ENCODE assay signal across 8 cellular contexts in genomic region chr3:161274691-161275298, GRCh38. TPM values are rescaled to one million over a fixed set of nuclear protein-coding genes. Genes with fewer than 3 reads are reported as not detected.
A peak's percentile ranks its signal among the peaks of the same experiment; 100 is the strongest.
DNase-seq lines count a peak whose midpoint lies in the region; ATAC-seq and TF ChIP-seq lines count a peak whose summit lies in the region.

No MANE protein-coding gene starts in this region.

- TF ChIP-seq CTCF in heart right ventricle (IDR thresholded peaks at IDR 0.05) (peak; percentile 37 to 65 (median 56)), fibroblast of pulmonary artery (IDR thresholded peaks at IDR 0.05; ENCODE audit: low read length, missing control alignments) (peak; percentile 71)

- no peak for DNase-seq in heart right ventricle
- no peak for DNase-seq in Right ventricle myocardium inferior (ENCODE audit: missing footprints)
- DNase-seq in H7: peak; percentile 17
- DNase-seq in NCI-H128 (lab: John Stamatoyannopoulos, UW; ENCODE audit: unreplicated experiment): peak; percentile 15
- peak; percentile 16 to 37 for DNase-seq in activated CD4-positive, alpha-beta T cell treated with anti-CD3 and anti-CD28 coated beads for 4 hours
- peak; percentile 74 for DNase-seq in fibroblast of pulmonary artery (ENCODE audit: low read depth)
- DNase-seq in pulmonary artery endothelial cell (ENCODE audit: low read depth, low spot score): peak; percentile 17

- intact Hi-C loops in heart right ventricle (cut with DNase I): loop anchor here (1.0 to 5.0 kb wide), 4 partner anchors 133 to 150 kb away; no protein-coding TSS in a partner anchor
- intact Hi-C loops in Right ventricle myocardium inferior (cut with DNase I): loop anchor here (2.0 kb wide), 1 partner anchor 148 kb away; no protein-coding TSS in a partner anchor

- H3K27me3 ChIP-seq in heart right ventricle: no peaks in the 10 kb centered on the region
- H3K27me3 ChIP-seq in H7 (ENCODE audit: control insufficient read depth, insufficient read depth, low read length): no peaks in the 10 kb centered on the region

- peaks cover 0 to 31% (median 0%) of the 10 kb centered on the region in 11 donors for H3K9me3 ChIP-seq in heart right ventricle

- H3K36me3 ChIP-seq in heart right ventricle (peaks cover 0 to 34% (median 4%) of the 10 kb centered on the region in 9 donors), H7 (replicated peaks; ENCODE audit: control insufficient read depth, insufficient read depth, low read length) (no peaks in the 10 kb centered on the region; the same call in 1 of the 2 replicates)

- ATAC-seq in heart right ventricle (peak in 2 of 8 donors; percentile 39 to 50), Right ventricle myocardium inferior (no peak), HG03469 (IDR thresholded peaks at IDR 0.05; ENCODE audit: unreplicated experiment) (no peak)

- 68 to 70% methylated on average over 4 of the region's 4 CpGs for WGBS in heart right ventricle, 2 donors

- H3K4me1 ChIP-seq in heart right ventricle: no peaks in the 10 kb centered on the region

- H3K4me3 ChIP-seq in heart right ventricle: no peak overlapping the region
- no peak overlapping the region for H3K4me3 ChIP-seq in H7 (ENCODE audit: insufficient read depth, low read depth, low read length)
- H3K4me3 ChIP-seq in fibroblast of pulmonary artery (replicated peaks; ENCODE audit: low read depth, low read length): no peak overlapping the region

- H3K27ac ChIP-seq in heart right ventricle: no peak overlapping the region

RNA-seq across cellular contexts. Expression of gene NMD3, which starts 53.7 kb away (rescaled TPM):
- total RNA-seq in heart right ventricle: 10 to 100 TPM; 50.9 to 76.9 (median 61.9) TPM
- polyA plus RNA-seq in heart right ventricle: 10 to 100 TPM; 22.2 to 25.1 TPM
- 49.0 TPM for total RNA-seq in Right ventricle myocardium inferior
- 45.2 and 57.8 TPM in 2 replicates for total RNA-seq in H7 (2014; rRNA removed; shearing (Covaris generic))
- total RNA-seq in pulmonary artery endothelial cell: 125 and 139 TPM in 2 replicates

Comparison
In these comparisons a context has a peak if more than half of its experiments do, and no peak if none do; other contexts are left out.
1. DNase-seq: peak in H7 (single experiment), NCI-H128 (single experiment), activated CD4-positive, alpha-beta T cell treated with anti-CD3 and anti-CD28 coated beads for 4 hours (2 of 2), fibroblast of pulmonary artery (single experiment) and pulmonary artery endothelial cell (single experiment); none in heart right ventricle (0 of 2) and Right ventricle myocardium inferior (single experiment).